Comparison of ENCODE assay signal across 21 cellular contexts in the genomic region with DNA sequence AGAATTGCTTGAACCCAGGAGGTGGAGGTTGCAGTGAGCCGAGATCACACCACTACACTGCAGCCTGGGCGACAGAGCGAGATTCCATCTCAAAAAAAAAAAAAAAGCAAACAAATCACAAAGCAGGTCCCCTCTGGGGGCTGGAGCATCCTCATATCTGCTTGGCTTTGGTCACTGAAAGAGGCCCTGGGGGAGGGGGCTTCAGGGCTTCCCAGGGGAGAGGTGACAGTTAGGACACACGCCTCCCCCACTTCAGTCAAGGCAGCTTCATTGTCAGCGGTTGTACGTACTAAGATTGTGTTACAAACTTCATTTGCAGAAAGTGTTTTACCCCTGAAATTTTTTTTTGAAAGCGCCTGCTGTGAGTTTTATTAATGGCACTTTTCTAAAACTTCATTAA.
"Had no signal": no experiment of that assay in that cellular context is flagged by ENCODE, and none has a peak within 500 bp of the region (broad histone marks: within the 10 kb centered on the region; RNA-seq: fewer than 3 reads in every experiment).

No MANE protein-coding gene starts in this region.

- H3K4me3 ChIP-seq: hepatocyte, lung, spleen, testis, transverse colon, uterus had no signal

- H3K9me3 ChIP-seq: spleen, testis, transverse colon, uterus had no signal

- H3K27me3 Mint-ChIP-seq: naive B cell; stimulated activated naive B cell treated with anti-CD40 and anti-IgM and Interleukin-4, amounts not matched to agents 10 μg/mL and 1 μg/mL and 100 μg/mL, for 72 hours; stimulated activated naive CD8-positive, alpha-beta T cell treated with anti-CD3 and anti-CD28 coated beads, Interleukin-15, amount 100 ng/mL, for 72 hours had no signal

- H3K4me3 Mint-ChIP-seq: naive B cell; nephron progenitor cell; stimulated activated naive CD8-positive, alpha-beta T cell treated with anti-CD3 and anti-CD28 coated beads, Interleukin-15, amount 100 ng/mL, for 72 hours had no signal

- H3K36me3 ChIP-seq: transverse colon, uterus had no signal

- H3K9me3 Mint-ChIP-seq: naive B cell; stimulated activated naive B cell treated with anti-CD40 and anti-IgM and Interleukin-4, amounts not matched to agents 10 μg/mL and 1 μg/mL and 100 μg/mL, for 72 hours; stimulated activated naive CD8-positive, alpha-beta T cell treated with anti-CD3 and anti-CD28 coated beads, Interleukin-15, amount 100 ng/mL, for 72 hours had no signal

- H3K27ac ChIP-seq: foreskin keratinocyte, spleen, testis, transverse colon had no signal

- H3K27me3 ChIP-seq: foreskin keratinocyte, hepatocyte, spleen, testis, transverse colon, uterus had no signal

- H3K4me2 ChIP-seq: hepatocyte had no signal

- DNase-seq: dermis blood vessel endothelial cell; erythroblast; foreskin keratinocyte; head of caudate nucleus; kidney; left cardiac atrium; left ventricle myocardium superior; mesenchymal stem cell; naive B cell; nephron progenitor cell; spleen; stimulated activated CD4-positive, alpha-beta T cell treated with anti-CD3 and anti-CD28 coated beads, Interleukin-15, amount 100 ng/mL, for 24 hours; stimulated activated CD4-positive, alpha-beta T cell treated with anti-CD3 and anti-CD28 coated beads, Interleukin-1b, Interleukin-23, amount 100 ng/mL, for 48 hours; stimulated activated CD4-positive, alpha-beta T cell treated with anti-CD3 and anti-CD28 coated beads, Interleukin-4, amount 100 ng/mL, for 4 hours; stimulated activated naive B cell treated with anti-CD40 and anti-IgM and Interleukin-4, amounts not matched to agents 10 μg/mL and 1 μg/mL and 100 μg/mL, for 72 hours; stimulated activated naive CD8-positive, alpha-beta T cell treated with anti-CD3 and anti-CD28 coated beads, Interleukin-15, amount 100 ng/mL, for 72 hours; testis; transverse colon; uterus had no signal
